Comparison of ENCODE assay signal across 9 cellular contexts in genomic region chr19:925912-926594, GRCh38. TPM values are rescaled to one million over a fixed set of nuclear protein-coding genes. Genes with fewer than 3 reads are reported as not detected.
DNase-seq lines count a peak whose midpoint lies in the region; ATAC-seq, FAIRE-seq and TF ChIP-seq lines count a peak whose summit lies in the region.
"Had no signal": no experiment of that assay in that cellular context is flagged by ENCODE, and none has a peak within 500 bp of the region (broad histone marks: within the 10 kb centered on the region; RNA-seq: fewer than 3 reads in every experiment).

ARID3A (plus strand) TSS chr19:926035; CDS start chr19:929529, 3,494 bp downstream.

- peaks cover 15% of the 10 kb centered on the region in 2 donors for H3K4me1 Mint-ChIP-seq in immature natural killer cell
- peaks cover 17 to 49% of the 10 kb centered on the region in 2 donors for H3K4me1 Mint-ChIP-seq in stimulated activated naive B cell treated with anti-CD40 and anti-IgM and Interleukin-4, amounts not matched to agents 10 μg/mL and 1 μg/mL and 100 μg/mL, for 72 hours

- peak; percentile 80 for TF ChIP-seq POLR2A in GM12878 (IDR thresholded peaks at IDR 0.05; ENCODE audit: low read depth, low read length)

- intact Hi-C loops in GM12878 (cut with micrococcal nuclease; ENCODE audit: unreplicated experiment), result loop anchor here (1.0 to 10.0 kb wide), 4 partner anchors 21 to 319 kb away; partner anchors contain the start of genes ATP5F1D, GRIN3B, MIDN and WDR18

- H3K9me3 ChIP-seq in MM.1S (replicated peaks; ENCODE audit: insufficient read depth, low read length) (no peaks in the 10 kb centered on the region), GM12878 (replicated peaks; ENCODE audit: control insufficient read depth, insufficient read depth, low read length) (no peaks in the 10 kb centered on the region)

- no peaks in the 10 kb centered on the region for H3K9me3 Mint-ChIP-seq in immature natural killer cell
- H3K9me3 Mint-ChIP-seq in stimulated activated naive B cell treated with anti-CD40 and anti-IgM and Interleukin-4, amounts not matched to agents 10 μg/mL and 1 μg/mL and 100 μg/mL, for 72 hours, result no peaks in the 10 kb centered on the region

- H3K27me3 ChIP-seq in MM.1S (replicated peaks; ENCODE audit: insufficient read depth, low read length), result peaks cover 3% of the 10 kb centered on the region
- H3K27me3 ChIP-seq in GM12878 (replicated peaks in 1 of 2; ENCODE audit: control insufficient read depth in 2 of 2, insufficient read depth in 2 of 2, low read length in 1 of 2), result no peaks in the 10 kb centered on the region

- SMC1A ChIA-PET in GM12878 (lab: Charles Lee; ENCODE audit: uncharacterized antibody, unreplicated experiment), result no interaction called here

- in situ Hi-C loops in GM12878 (cut with MboI), result no loop called here

- H2AFZ ChIP-seq in MM.1S (ENCODE audit: low read length) (peak within 1 kb of the TSS; percentile 92), GM12878 (ENCODE audit: control insufficient read depth, low read depth, low read length) (peak within 1 kb of the TSS; percentile 78)

- H3K79me2 ChIP-seq in MM.1S (ENCODE audit: low read length), result peaks cover 29% of the 10 kb centered on the region
- peaks cover 48% of the 10 kb centered on the region for H3K79me2 ChIP-seq in GM12878 (ENCODE audit: control insufficient read depth, insufficient read depth, low read length)

- H3K9ac ChIP-seq in MM.1S (ENCODE audit: low read length) (peak within 1 kb of the TSS; percentile 84), GM12878 (ENCODE audit: control insufficient read depth, insufficient read depth, low read length) (peak within 1 kb of the TSS; percentile 97)

- BruUV-seq in GM12878 (replicated peaks; lab: Mats Ljungman, UMichigan), result TSS peak; percentile 84

- H3K27ac ChIP-seq in MM.1S (ENCODE audit: low read length), result peak within 1 kb of the TSS; percentile 91
- peak within 1 kb of the TSS; percentile 96 for H3K27ac ChIP-seq in GM12878 (ENCODE audit: control insufficient read depth, insufficient read depth)

- TF ChIP-seq RAD21 in GM12878 (IDR thresholded peaks at IDR 0.05; ENCODE audit: insufficient read depth, low read depth, low read length), result no peak

- H3K4me1 ChIP-seq in MM.1S (ENCODE audit: low read length) (peaks cover 5% of the 10 kb centered on the region), GM12878 (ENCODE audit: control insufficient read depth, insufficient read depth, low read length) (peaks cover 14% of the 10 kb centered on the region)

- H3K36me3 Mint-ChIP-seq in immature natural killer cell, result no peaks in the 10 kb centered on the region
- H3K36me3 Mint-ChIP-seq in stimulated activated naive B cell treated with anti-CD40 and anti-IgM and Interleukin-4, amounts not matched to agents 10 μg/mL and 1 μg/mL and 100 μg/mL, for 72 hours, result peaks cover 16 to 17% of the 10 kb centered on the region in 2 donors

- TF ChIP-seq EP300 in GM12878 (IDR thresholded peaks at IDR 0.05; ENCODE audit: borderline replicate concordance in 1 of 2, control insufficient read depth in 1 of 2, low read depth in 2 of 2, low read length in 2 of 2), result no peak

- WGBS in GM12878 (ENCODE audit: insufficient coverage, insufficient replicate concordance, low lambda C conversion rate, missing lambda C conversion rate), result 1% methylated on average over 50 of the region's 78 CpGs

- H3K4me3 ChIP-seq in MM.1S (ENCODE audit: low read length) (peak within 1 kb of the TSS; percentile 85), GM12878 (peak within 1 kb of the TSS; percentile 99)

- H3K4me2 ChIP-seq in MM.1S (ENCODE audit: low read depth, low read length), result peak within 1 kb of the TSS; percentile 94
- H3K4me2 ChIP-seq in GM12878 (ENCODE audit: control insufficient read depth, insufficient read depth), result peak within 1 kb of the TSS; percentile 89

- no peaks in the 10 kb centered on the region for H4K20me1 ChIP-seq in MM.1S (ENCODE audit: insufficient read depth, low read length)
- H4K20me1 ChIP-seq in GM12878 (ENCODE audit: control insufficient read depth, insufficient read depth), result no peaks in the 10 kb centered on the region

- H3K9me2 ChIP-seq in MM.1S (replicated peaks; ENCODE audit: insufficient read depth, low read length), result no peaks in the 10 kb centered on the region

- peaks cover 3 to 11% (median 5%) of the 10 kb centered on the region in 3 donors for H3K27me3 Mint-ChIP-seq in immature natural killer cell (ENCODE audit: low read depth in 3 of 3)
- no peaks in the 10 kb centered on the region for H3K27me3 Mint-ChIP-seq in stimulated activated naive B cell treated with anti-CD40 and anti-IgM and Interleukin-4, amounts not matched to agents 10 μg/mL and 1 μg/mL and 100 μg/mL, for 72 hours

- TF ChIP-seq CTCF in MM.1S (IDR thresholded peaks at IDR 0.05; ENCODE audit: low read length), result no peak
- TF ChIP-seq CTCF in GM12878 (IDR thresholded peaks at IDR 0.05 in 2 of 3, conservative IDR thresholded peaks at IDR 0.05 in 1 of 3; ENCODE audit: control insufficient read depth in 2 of 3, extremely low read depth in 1 of 3, insufficient read depth in 1 of 3, low read depth in 3 of 3, low read length in 3 of 3), result no peak

- H3K4me3 Mint-ChIP-seq in immature natural killer cell, result peak within 1 kb of the TSS; percentile 79 to 85 (median 85)
- peak within 1 kb of the TSS; percentile 90 to 92 for H3K4me3 Mint-ChIP-seq in stimulated activated naive B cell treated with anti-CD40 and anti-IgM and Interleukin-4, amounts not matched to agents 10 μg/mL and 1 μg/mL and 100 μg/mL, for 72 hours

- FAIRE-seq in GM12878 (lab: Jason Lieb, UNC), result no peak
- FAIRE-seq: TTC549 had no signal

- no peaks in the 10 kb centered on the region for H3K36me3 ChIP-seq in MM.1S (replicated peaks; ENCODE audit: insufficient read depth, low read length)
- peaks cover 3 to 6% of the 10 kb centered on the region in 2 experiments; a peak in 3 of 4 replicates for H3K36me3 ChIP-seq in GM12878 (ENCODE audit: control insufficient read depth in 2 of 2, insufficient read depth in 2 of 2, low read length in 1 of 2)

- POLR2A ChIA-PET in GM12878 (lab: Charles Lee), result no interaction called here

- RAD21 ChIA-PET in GM12878 (lab: Charles Lee; ENCODE audit: unreplicated experiment), result no interaction called here

- peak; percentile 93 for DNase-seq in D341Med (ENCODE audit: low spot score)
- DNase-seq in MM.1S, result no peak
- no peak for DNase-seq in GM12878 (ENCODE audit: low read depth, low spot score)
- no peak for DNase-seq in immature natural killer cell
- DNase-seq in stimulated activated naive B cell treated with anti-CD40 and anti-IgM and Interleukin-4, amounts not matched to agents 10 μg/mL and 1 μg/mL and 100 μg/mL, for 72 hours, result no peak

- ATAC-seq in GM19397 (IDR thresholded peaks at IDR 0.05; ENCODE audit: unreplicated experiment), result peak; percentile 23
- peak; percentile 27 for ATAC-seq in GM12878
- ATAC-seq in stimulated activated naive B cell treated with anti-CD40 and anti-IgM and Interleukin-4, amounts not matched to agents 10 μg/mL and 1 μg/mL and 100 μg/mL, for 72 hours (replicated peaks), result peak; percentile 43 to 52
- no peak for ATAC-seq in HG02870 (IDR thresholded peaks at IDR 0.05; ENCODE audit: unreplicated experiment)
- ATAC-seq in HG02970 (IDR thresholded peaks at IDR 0.05; ENCODE audit: low FRiP score, unreplicated experiment), result no peak

- CTCF ChIA-PET in GM12878 (lab: Yijun Ruan, JAX), result no interaction called here

- H3K27ac Mint-ChIP-seq in immature natural killer cell, result peak within 1 kb of the TSS; percentile 57 to 85 (median 73)
- H3K27ac Mint-ChIP-seq in stimulated activated naive B cell treated with anti-CD40 and anti-IgM and Interleukin-4, amounts not matched to agents 10 μg/mL and 1 μg/mL and 100 μg/mL, for 72 hours, result peak within 1 kb of the TSS; percentile 94

- H3F3A ChIP-seq in MM.1S (ENCODE audit: insufficient read depth, low read length), result peaks cover 18% of the 10 kb centered on the region; the same call in 1 of the 2 replicates

TF ChIP-seq in GM12878, 131 proteins besides CTCF, POLR2A, EP300 and RAD21 (continues in another document):
- no peak for TF ChIP-seq MAX (IDR thresholded peaks at IDR 0.05; ENCODE audit: low read depth, low read length)

RNA-seq across cellular contexts. Expression of gene ARID3A, which starts in this region (rescaled TPM):
- total RNA-seq in GM12878 (2013; cell fraction: nucleolus; rRNA removed), result 148 and 152 TPM in 2 replicates
- total RNA-seq in GM12878 (2014; rRNA removed) (30.2 and 34.2 TPM in 2 replicates), GM12878 (2014; rRNA removed; fragmentation: Illumina TruSeq; extraction: Trizol) (18.3 and 23.6 TPM in 2 replicates), GM12878 (2021) (68.3 and 70.0 TPM in 2 replicates)
- 10.8 TPM for polyA plus RNA-seq in GM12878 (2011; ENCODE audit: low read depth)
- polyA plus RNA-seq in GM12878 (2011; rRNA removed) (6.5 and 17.1 TPM in 2 replicates), GM12878 (2014; fragmentation: Illumina TruSeq; extraction: Trizol) (5.7 and 16.3 TPM in 2 replicates), GM12878 (2014; fragmentation: Nextera tagmentation; extraction: Ambion mirVana) (1 to 10 TPM in 1 of 2 experiments, under 1 TPM in 1; 0.76 to 1.6 TPM), GM12878 (2014; rRNA removed) (37.0 and 45.1 TPM in 2 replicates), GM12878 (2016; fragmentation: Nextera tagmentation; extraction: Ambion mirVana) (1 to 10 TPM; 8.9 to 9.6 TPM), immature natural killer cell (1 to 10 TPM; 1.0 to 1.7 (median 1.4) TPM)
- 22.9 and 33.7 TPM in 2 replicates for polyA plus RNA-seq in GM12878 (2011; cell fraction: cytosol; rRNA removed)
- polyA plus RNA-seq in GM12878 (2011; cell fraction: nucleus; rRNA removed), result 52.3 and 76.3 TPM in 2 replicates
- polyA plus RNA-seq in GM12878 (2012), result 33.7 and 35.9 TPM in 2 replicates
- 42.1 and 69.0 TPM in 2 replicates for polyA minus RNA-seq in GM12878 (2011; rRNA and poly(A)+ RNA removed)
- 48.9 and 50.8 TPM in 2 replicates for polyA minus RNA-seq in GM12878 (2011; cell fraction: cytosol; rRNA and poly(A)+ RNA removed)
- polyA minus RNA-seq in GM12878 (2011; cell fraction: nucleus; rRNA and poly(A)+ RNA removed), result 33.1 and 53.2 TPM in 2 replicates

Comparison
In these comparisons a context has a peak if more than half of its experiments do, and no peak if none do; other contexts are left out.
1. ATAC-seq: peak in GM19397 (single experiment), GM12878 (single experiment) and stimulated activated naive B cell treated with anti-CD40 and anti-IgM and Interleukin-4, amounts not matched to agents 10 μg/mL and 1 μg/mL and 100 μg/mL, for 72 hours (2 of 2); none in HG02870 (single experiment) and HG02970 (single experiment).